In the genomic region with DNA sequence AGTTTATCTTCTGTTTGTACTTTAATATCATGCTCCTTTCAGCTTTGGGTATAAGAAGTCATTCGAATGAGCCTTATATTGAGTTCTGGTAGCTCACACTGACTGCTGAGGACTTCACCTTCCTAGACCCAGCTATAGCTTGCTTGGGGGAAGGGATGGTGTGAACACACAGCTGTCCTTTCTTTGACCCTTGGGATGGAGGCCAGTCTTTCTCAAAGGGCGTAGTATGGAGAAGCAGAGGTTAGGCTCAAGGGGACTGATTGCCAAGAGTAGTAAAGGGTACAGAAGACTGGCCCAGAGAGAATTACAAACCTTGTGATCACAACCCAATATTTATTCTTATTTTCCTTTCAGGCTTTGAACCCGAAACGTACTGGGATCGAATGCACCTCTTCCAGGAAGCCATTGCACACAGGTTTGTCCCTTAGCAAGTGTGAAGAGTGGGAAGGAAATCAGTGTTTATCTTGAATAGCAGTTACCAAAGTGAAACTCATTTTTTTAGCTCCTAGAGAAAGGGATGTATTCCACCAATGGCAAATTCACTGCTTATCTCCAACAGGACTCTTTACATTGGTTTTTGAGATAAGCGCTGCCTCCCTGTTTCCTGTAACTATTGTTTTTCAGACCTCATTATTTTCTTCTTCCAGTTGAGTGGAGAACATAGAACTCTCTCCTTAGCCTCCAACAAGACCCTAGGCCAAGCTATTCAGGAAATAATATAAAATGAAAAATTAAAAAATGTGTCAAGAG, we compare ENCODE assay signal across 20 cellular contexts.
"Had no signal": no experiment of that assay in that cellular context is flagged by ENCODE, and none has a peak within 500 bp of the region (broad histone marks: within the 10 kb centered on the region; RNA-seq: fewer than 3 reads in every experiment).

No MANE protein-coding gene starts in this region.

- FAIRE-seq: kidney had no signal

- H3K9me3 Mint-ChIP-seq: activated CD4-positive, alpha-beta memory T cell treated with anti-CD3 and anti-CD28 coated beads for 36 hours; central memory CD8-positive, alpha-beta T cell; effector memory CD8-positive, alpha-beta T cell; memory B cell; natural killer cell treated with Interleukin-12 subunit alpha and Interleukin-12 subunit beta and Interleukin-15 and Interleukin-18, amount 100 ng/mL, for 72 hours; stimulated activated naive CD8-positive, alpha-beta T cell treated with anti-CD3 and anti-CD28 coated beads, Interleukin-15, Interleukin-2, amounts not matched to agents 100 ng/mL and 50 ng/mL, for 24 hours; T-helper 2 cell treated with Interferon-gamma antibody and Interleukin-4, amounts not matched to agents 5 μg/mL and 100 μg/mL, for 36 hours had no signal

- H3K4me3 Mint-ChIP-seq: activated CD4-positive, alpha-beta memory T cell treated with anti-CD3 and anti-CD28 coated beads for 36 hours; central memory CD8-positive, alpha-beta T cell; effector memory CD8-positive, alpha-beta T cell; memory B cell; natural killer cell treated with Interleukin-12 subunit alpha and Interleukin-12 subunit beta and Interleukin-15 and Interleukin-18, amount 100 ng/mL, for 72 hours; stimulated activated naive CD8-positive, alpha-beta T cell treated with anti-CD3 and anti-CD28 coated beads, Interleukin-15, Interleukin-2, amounts not matched to agents 100 ng/mL and 50 ng/mL, for 24 hours; T-helper 2 cell treated with Interferon-gamma antibody and Interleukin-4, amounts not matched to agents 5 μg/mL and 100 μg/mL, for 36 hours had no signal

- H3K4me3 ChIP-seq: left ventricle myocardium inferior, psoas muscle, right lobe of liver, smooth muscle cell, upper lobe of left lung had no signal

- DNase-seq: activated CD4-positive, alpha-beta memory T cell treated with anti-CD3 and anti-CD28 coated beads for 36 hours; activated CD4-positive, alpha-beta T cell treated with anti-CD3 and anti-CD28 coated beads for 1 hour; activated naive CD4-positive, alpha-beta T cell; anterior cingulate cortex; brain microvascular endothelial cell; effector memory CD8-positive, alpha-beta T cell; hypothalamus; left ventricle myocardium inferior; psoas muscle; right lobe of liver; stimulated activated CD4-positive, alpha-beta T cell treated with anti-CD3 and anti-CD28 coated beads, Interleukin-4, amount 100 ng/mL, for 4 hours; stimulated activated CD8-positive, alpha-beta memory T cell treated with anti-CD3 and anti-CD28 coated beads, Interleukin-4, amount 100 ng/mL, for 48 hours; upper lobe of left lung had no signal

- H3K9me3 ChIP-seq: left ventricle myocardium inferior, psoas muscle, right lobe of liver, upper lobe of left lung had no signal

- H3K27ac ChIP-seq: brain microvascular endothelial cell, left ventricle myocardium inferior, psoas muscle, right lobe of liver, upper lobe of left lung had no signal

- H3K4me1 Mint-ChIP-seq: central memory CD8-positive, alpha-beta T cell; memory B cell had no signal

- H3K4me2 ChIP-seq: smooth muscle cell had no signal

- H3K4me1 ChIP-seq: left ventricle myocardium inferior, psoas muscle, right lobe of liver had no signal

- H3K27me3 Mint-ChIP-seq: activated CD4-positive, alpha-beta memory T cell treated with anti-CD3 and anti-CD28 coated beads for 36 hours; central memory CD8-positive, alpha-beta T cell; effector memory CD8-positive, alpha-beta T cell; memory B cell; natural killer cell treated with Interleukin-12 subunit alpha and Interleukin-12 subunit beta and Interleukin-15 and Interleukin-18, amount 100 ng/mL, for 72 hours; stimulated activated naive CD8-positive, alpha-beta T cell treated with anti-CD3 and anti-CD28 coated beads, Interleukin-15, Interleukin-2, amounts not matched to agents 100 ng/mL and 50 ng/mL, for 24 hours had no signal

- H3K36me3 Mint-ChIP-seq: natural killer cell treated with Interleukin-12 subunit alpha and Interleukin-12 subunit beta and Interleukin-15 and Interleukin-18, amount 100 ng/mL, for 72 hours had no signal

- ATAC-seq: effector memory CD8-positive, alpha-beta T cell; natural killer cell treated with Interleukin-12 subunit alpha and Interleukin-12 subunit beta and Interleukin-15 and Interleukin-18, amount 100 ng/mL, for 72 hours; psoas muscle had no signal

- H3K27ac Mint-ChIP-seq: activated CD4-positive, alpha-beta memory T cell treated with anti-CD3 and anti-CD28 coated beads for 36 hours; memory B cell; natural killer cell treated with Interleukin-12 subunit alpha and Interleukin-12 subunit beta and Interleukin-15 and Interleukin-18, amount 100 ng/mL, for 72 hours; stimulated activated naive CD8-positive, alpha-beta T cell treated with anti-CD3 and anti-CD28 coated beads, Interleukin-15, Interleukin-2, amounts not matched to agents 100 ng/mL and 50 ng/mL, for 24 hours; T-helper 2 cell treated with Interferon-gamma antibody and Interleukin-4, amounts not matched to agents 5 μg/mL and 100 μg/mL, for 36 hours had no signal

- H3K27me3 ChIP-seq: brain microvascular endothelial cell, right lobe of liver, upper lobe of left lung had no signal
